In the genomic region with DNA sequence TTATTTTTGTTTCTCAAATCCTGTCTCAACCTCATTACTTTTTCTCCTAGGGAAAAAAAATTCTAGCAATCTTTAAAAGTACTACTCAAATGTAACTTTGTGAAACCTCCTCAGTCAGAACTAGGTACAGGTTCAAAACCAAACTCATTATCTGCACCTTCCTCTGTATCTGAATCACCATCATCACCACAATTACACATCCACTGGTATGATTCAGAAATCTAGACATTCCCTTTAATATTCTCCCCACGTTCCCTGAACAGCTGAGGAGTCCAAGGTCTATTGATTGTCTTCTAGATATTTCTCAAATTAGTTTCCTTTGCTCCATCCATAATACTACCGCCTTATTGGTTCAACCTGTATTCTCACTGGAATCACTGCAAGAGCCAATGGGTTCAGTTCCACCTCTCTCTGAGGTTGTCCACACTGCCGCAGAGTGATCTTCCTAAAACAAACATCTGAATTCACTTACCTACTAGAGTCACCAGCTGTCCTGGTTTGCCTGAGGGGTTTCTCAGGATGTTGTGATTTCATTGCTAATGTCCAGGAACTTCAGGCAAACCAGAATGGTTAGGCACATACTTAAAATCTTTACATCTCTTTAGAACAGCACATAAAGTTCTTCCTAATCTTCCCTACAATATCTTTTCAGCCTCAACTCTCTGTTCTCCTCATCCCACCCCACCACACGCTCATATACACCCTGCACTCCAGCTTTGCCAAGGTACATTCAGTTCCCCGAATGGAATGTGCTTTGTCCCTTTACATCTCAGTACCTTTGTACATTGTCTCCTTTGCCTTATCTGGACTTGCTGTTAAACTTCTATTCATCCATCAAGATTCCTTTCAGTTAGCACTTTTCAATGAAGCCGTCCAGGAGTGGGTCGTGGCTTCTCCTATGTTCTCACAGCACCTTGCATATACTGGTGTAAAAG, we compare ENCODE assay signal across 14 cellular contexts. TPM values are rescaled to one million over a fixed set of nuclear protein-coding genes. Genes with fewer than 3 reads are reported as not detected.
A peak's percentile ranks its signal among the peaks of the same experiment; 100 is the strongest.
DNase-seq lines count a peak whose midpoint lies in the region; ATAC-seq and TF ChIP-seq lines count a peak whose summit lies in the region.
"Had no signal": no experiment of that assay in that cellular context is flagged by ENCODE, and none has a peak within 500 bp of the region (broad histone marks: within the 10 kb centered on the region; RNA-seq: fewer than 3 reads in every experiment).

No MANE protein-coding gene starts in this region.

- peak overlapping the region; percentile 5 for H3K27ac Mint-ChIP-seq in activated naive CD4-positive, alpha-beta T cell treated with anti-CD3 and anti-CD28 coated beads, Interleukin-2, amount 50 U/mL, for 24 hours
- H3K27ac Mint-ChIP-seq in activated naive CD4-positive, alpha-beta T cell treated with anti-CD3 and anti-CD28 coated beads for 36 hours: no peak overlapping the region

- no peaks in the 10 kb centered on the region for H3K9me2 ChIP-seq in MM.1S (replicated peaks; ENCODE audit: insufficient read depth, low read length)
- H3K9me2 ChIP-seq in SK-N-SH: no peaks in the 10 kb centered on the region

- no peak overlapping the region for H3K4me3 ChIP-seq in MM.1S (ENCODE audit: low read length)
- no peak overlapping the region for H3K4me3 ChIP-seq in SK-N-SH (ENCODE audit: low read depth in 2 of 2, low read length in 1 of 2)
- H3K4me3 ChIP-seq: BLaER1, GM23248 had no signal

- TF ChIP-seq CTCF in foreskin keratinocyte (conservative IDR thresholded peaks at IDR 0.05): no peak
- no peak for TF ChIP-seq CTCF in MM.1S (IDR thresholded peaks at IDR 0.05; ENCODE audit: low read length)
- no peak for TF ChIP-seq CTCF in SK-N-SH (IDR thresholded peaks at IDR 0.05)

- no peak for TF ChIP-seq EP300 in SK-N-SH (IDR thresholded peaks at IDR 0.05; ENCODE audit: borderline replicate concordance in 1 of 2, low read depth in 1 of 2, low read length in 1 of 2)

- WGBS in SK-N-SH (ENCODE audit: low lambda C conversion rate): 15% methylated on average over 7 of the region's 7 CpGs

- TF ChIP-seq RAD21 in SK-N-SH (IDR thresholded peaks at IDR 0.05; ENCODE audit: low read length): no peak

- H3K27me3 ChIP-seq in foreskin keratinocyte: no peaks in the 10 kb centered on the region
- H3K27me3 ChIP-seq in MM.1S (replicated peaks; ENCODE audit: insufficient read depth, low read length): no peaks in the 10 kb centered on the region
- H3K27me3 ChIP-seq in SK-N-SH (ENCODE audit: insufficient read depth): no peaks in the 10 kb centered on the region; the same call in none of the 2 replicates
- H3K27me3 ChIP-seq: BLaER1 had no signal

- H4K20me1 ChIP-seq in MM.1S (ENCODE audit: insufficient read depth, low read length): no peaks in the 10 kb centered on the region
- no peaks in the 10 kb centered on the region for H4K20me1 ChIP-seq in SK-N-SH (ENCODE audit: insufficient read depth)
- H4K20me1 ChIP-seq: BLaER1 had no signal

- CTCF ChIA-PET in activated naive CD4-positive, alpha-beta T cell treated with anti-CD3 and anti-CD28 coated beads for 36 hours (lab: Charles Lee): no interaction called here
- CTCF ChIA-PET in SK-N-SH (lab: Yijun Ruan, JAX): no interaction called here

- H3K27ac ChIP-seq in foreskin keratinocyte: no peak overlapping the region
- no peak overlapping the region for H3K27ac ChIP-seq in MM.1S (ENCODE audit: low read length)
- H3K27ac ChIP-seq in SK-N-SH (ENCODE audit: low read depth in 2 of 2, low read length in 1 of 2): no peak overlapping the region
- H3K27ac ChIP-seq: BLaER1, GM23248 had no signal

- H3K4me2 ChIP-seq in MM.1S (ENCODE audit: low read depth, low read length) (no peak overlapping the region), SK-N-SH (no peak overlapping the region)
- H3K4me2 ChIP-seq: BLaER1 had no signal

- POLR2A ChIA-PET in SK-N-SH (lab: Yijun Ruan, JAX): no interaction called here

- H3K9me3 Mint-ChIP-seq in activated naive CD4-positive, alpha-beta T cell treated with anti-CD3 and anti-CD28 coated beads, Interleukin-2, amount 50 U/mL, for 24 hours: no peaks in the 10 kb centered on the region
- H3K9me3 Mint-ChIP-seq in activated naive CD4-positive, alpha-beta T cell treated with anti-CD3 and anti-CD28 coated beads for 36 hours: peaks cover 2% of the 10 kb centered on the region

- no peak overlapping the region for H3K4me3 Mint-ChIP-seq in activated naive CD4-positive, alpha-beta T cell treated with anti-CD3 and anti-CD28 coated beads, Interleukin-2, amount 50 U/mL, for 24 hours
- H3K4me3 Mint-ChIP-seq in activated naive CD4-positive, alpha-beta T cell treated with anti-CD3 and anti-CD28 coated beads for 36 hours: no peak overlapping the region

- H3K9ac ChIP-seq in MM.1S (ENCODE audit: low read length) (no peak overlapping the region), SK-N-SH (no peak overlapping the region)
- H3K9ac ChIP-seq: BLaER1, GM23248 had no signal

- H3K36me3 Mint-ChIP-seq in activated naive CD4-positive, alpha-beta T cell treated with anti-CD3 and anti-CD28 coated beads, Interleukin-2, amount 50 U/mL, for 24 hours: peaks cover 3% of the 10 kb centered on the region
- H3K36me3 Mint-ChIP-seq in activated naive CD4-positive, alpha-beta T cell treated with anti-CD3 and anti-CD28 coated beads for 36 hours (ENCODE audit: low read depth): no peaks in the 10 kb centered on the region

- ATAC-seq in foreskin keratinocyte: peak; percentile 24
- ATAC-seq in GM21528 (IDR thresholded peaks at IDR 0.05; ENCODE audit: low FRiP score, unreplicated experiment): no peak

- H2AFZ ChIP-seq in MM.1S (ENCODE audit: low read length) (no peak overlapping the region), SK-N-SH (ENCODE audit: low read depth) (no peak overlapping the region)
- H2AFZ ChIP-seq: GM23248 had no signal

- no peak for DNase-seq in activated naive CD4-positive, alpha-beta T cell treated with anti-CD3 and anti-CD28 coated beads for 36 hours
- DNase-seq in astrocyte of the hippocampus (ENCODE audit: low read depth, low spot score): peak; percentile 10
- no peak for DNase-seq in foreskin keratinocyte
- DNase-seq in MM.1S: no peak
- no peak for DNase-seq in SK-N-SH
- DNase-seq in HK-2 (ENCODE audit: unreplicated experiment): no peak
- DNase-seq: 8988T, AML-193, DMS53, GF-D8, GM23248 had no signal

- H3F3A ChIP-seq in MM.1S (ENCODE audit: insufficient read depth, low read length) (no peaks in the 10 kb centered on the region), SK-N-SH (replicated peaks; ENCODE audit: insufficient read depth) (no peaks in the 10 kb centered on the region)

- H3K4me1 ChIP-seq in foreskin keratinocyte (no peaks in the 10 kb centered on the region), MM.1S (ENCODE audit: low read length) (no peaks in the 10 kb centered on the region), SK-N-SH (ENCODE audit: control insufficient read depth in 1 of 2, insufficient read depth in 2 of 2, low read depth in 1 of 2, low read length in 1 of 2) (no peaks in the 10 kb centered on the region)
- H3K4me1 ChIP-seq: BLaER1 had no signal

- H3K36me3 ChIP-seq in MM.1S (replicated peaks; ENCODE audit: insufficient read depth, low read length) (no peaks in the 10 kb centered on the region), SK-N-SH (replicated peaks in 1 of 2; ENCODE audit: control insufficient read depth in 1 of 2, insufficient read depth in 2 of 2, low read length in 1 of 2) (no peaks in the 10 kb centered on the region)
- H3K36me3 ChIP-seq: BLaER1 had no signal

- H3K9me3 ChIP-seq in MM.1S (replicated peaks; ENCODE audit: insufficient read depth, low read length): no peaks in the 10 kb centered on the region
- H3K9me3 ChIP-seq in SK-N-SH: no peaks in the 10 kb centered on the region
- H3K9me3 ChIP-seq: BLaER1 had no signal

- peaks cover 3% of the 10 kb centered on the region for H3K27me3 Mint-ChIP-seq in activated naive CD4-positive, alpha-beta T cell treated with anti-CD3 and anti-CD28 coated beads, Interleukin-2, amount 50 U/mL, for 24 hours
- H3K27me3 Mint-ChIP-seq in activated naive CD4-positive, alpha-beta T cell treated with anti-CD3 and anti-CD28 coated beads for 36 hours (ENCODE audit: low read depth): peaks cover 5% of the 10 kb centered on the region

- intact Hi-C loops in activated naive CD4-positive, alpha-beta T cell treated with anti-CD3 and anti-CD28 coated beads for 36 hours (cut with micrococcal nuclease): no loop called here

- H3K4me1 Mint-ChIP-seq in activated naive CD4-positive, alpha-beta T cell treated with anti-CD3 and anti-CD28 coated beads, Interleukin-2, amount 50 U/mL, for 24 hours: no peaks in the 10 kb centered on the region
- no peaks in the 10 kb centered on the region for H3K4me1 Mint-ChIP-seq in activated naive CD4-positive, alpha-beta T cell treated with anti-CD3 and anti-CD28 coated beads for 36 hours (ENCODE audit: low read depth)

- H3K79me2 ChIP-seq in MM.1S (ENCODE audit: low read length) (no peaks in the 10 kb centered on the region), SK-N-SH (ENCODE audit: insufficient read depth) (no peaks in the 10 kb centered on the region)

TF ChIP-seq in SK-N-SH, 30 proteins besides CTCF, POLR2A, EP300 and RAD21:
- TF ChIP-seq SIN3A (IDR thresholded peaks at IDR 0.05; ENCODE audit: borderline replicate concordance, low read depth, low read length) (no peak), NRF1 (IDR thresholded peaks at IDR 0.05; ENCODE audit: low read depth, low read length) (no peak)

RNA-seq across cellular contexts. Expression of a gene that starts 24.2 kb away (rescaled TPM):
- total RNA-seq in activated naive CD4-positive, alpha-beta T cell treated with anti-CD3 and anti-CD28 coated beads for 36 hours: 1 to 10 TPM; 2.4 to 2.8 TPM
- not detected in 2 replicates for total RNA-seq in foreskin keratinocyte
- polyA plus RNA-seq in foreskin keratinocyte (not detected in 2 replicates), SK-N-SH (2012; rRNA removed) (0.02 and 0.03 TPM in 2 replicates)
- polyA plus RNA-seq in SK-N-SH (2012; cell fraction: cytosol; rRNA removed): 0.03 and 0.05 TPM in 2 replicates
- polyA plus RNA-seq in SK-N-SH (2012; cell fraction: nucleus; rRNA removed): 0.11 and 0.29 TPM in 2 replicates
- total RNA-seq: GM23248 had no signal
- polyA plus RNA-seq: GM23248 had no signal
